In genomic region chr5:168329302-168329701, GRCh38 we compare ENCODE assay signal across 19 cellular contexts. TPM values are rescaled to one million over a fixed set of nuclear protein-coding genes. Genes with fewer than 3 reads are reported as not detected.
A peak's percentile ranks its signal among the peaks of the same experiment; 100 is the strongest.
DNase-seq lines count a peak whose midpoint lies in the region; ATAC-seq and TF ChIP-seq lines count a peak whose summit lies in the region.
"Had no signal": no experiment of that assay in that cellular context is flagged by ENCODE, and none has a peak within 500 bp of the region (broad histone marks: within the 10 kb centered on the region; RNA-seq: fewer than 3 reads in every experiment).

No MANE protein-coding gene starts in this region.

- peak overlapping the region; percentile 44 for H3K4me3 ChIP-seq in LNCaP clone FGC (ENCODE audit: low read depth, low read length)
- peak overlapping the region; percentile 32 for H3K4me3 ChIP-seq in epithelial cell of proximal tubule (ENCODE audit: low read depth, low read length)
- no peak overlapping the region for H3K4me3 ChIP-seq in lung
- H3K4me3 ChIP-seq: tibial artery had no signal

- no peaks in the 10 kb centered on the region for H3K36me3 ChIP-seq in lung (ENCODE audit: control insufficient read depth in 2 of 2, insufficient read depth in 2 of 2, low read length in 2 of 2)
- H3K36me3 ChIP-seq: tibial artery had no signal

- no peaks in the 10 kb centered on the region for H3K27me3 ChIP-seq in lung (ENCODE audit: control insufficient read depth, insufficient read depth)

- peaks cover 0 to 7% of the 10 kb centered on the region in 2 donors for H3K4me1 ChIP-seq in lung (ENCODE audit: control insufficient read depth in 2 of 2, insufficient read depth in 2 of 2, low read length in 2 of 2)
- H3K4me1 ChIP-seq: tibial artery had no signal

- peak overlapping the region; percentile 82 for H3K27ac Mint-ChIP-seq in type B pancreatic cell
- H3K27ac Mint-ChIP-seq: activated naive CD4-positive, alpha-beta T cell treated with anti-CD3 and anti-CD28 coated beads, Interleukin-2, amount 50 U/mL, for 24 hours; activated T-cell treated with anti-CD3 and anti-CD28 coated beads, Interleukin-2, amount 50 U/mL, for 24 hours; HFFc6; IgD-negative memory B cell; memory B cell had no signal

- DNase-seq in LNCaP clone FGC (ENCODE audit: low read depth) (peak; percentile 35), epithelial cell of proximal tubule (ENCODE audit: low read depth) (peak; percentile 59), lung (ENCODE audit: low spot score) (no peak), type B pancreatic cell (ENCODE audit: extremely low spot score, unreplicated experiment) (no peak), NCI-H69 (lab: John Stamatoyannopoulos, UW) (no peak), left cardiac atrium (no peak), GM20000 (ENCODE audit: low spot score) (no peak)
- DNase-seq: activated CD4-positive, alpha-beta T cell treated with anti-CD3 and anti-CD28 coated beads, Interleukin-2, amount 50 U/mL, for 48 hours; activated T-cell treated with anti-CD3 and anti-CD28 coated beads, Interleukin-2, amount 50 U/mL, for 24 hours; C1 segment of cervical spinal cord; effector CD8-positive, alpha-beta T cell; HFFc6; hypothalamus; stimulated activated CD4-positive, alpha-beta T cell treated with anti-CD3 and anti-CD28 coated beads, Interleukin-4, amount 100 ng/mL, for 24 hours; SW 1271 had no signal

- peak; percentile 32 for ATAC-seq in lung (ENCODE audit: insufficient read depth, low FRiP score)
- ATAC-seq in left cardiac atrium: no peak

- intact Hi-C loops in left cardiac atrium (cut with DNase I): no loop called here

- H3K36me3 Mint-ChIP-seq in type B pancreatic cell: peaks cover 8% of the 10 kb centered on the region
- H3K36me3 Mint-ChIP-seq: activated naive CD4-positive, alpha-beta T cell treated with anti-CD3 and anti-CD28 coated beads, Interleukin-2, amount 50 U/mL, for 24 hours; memory B cell had no signal

- peak overlapping the region in 1 of 2 donors; percentile 50 for H3K27ac ChIP-seq in lung (ENCODE audit: low read depth in 1 of 2, low read length in 1 of 2)
- H3K27ac ChIP-seq: tibial artery had no signal

- H3K4me3 Mint-ChIP-seq in type B pancreatic cell: peak overlapping the region; percentile 21
- H3K4me3 Mint-ChIP-seq: activated naive CD4-positive, alpha-beta T cell treated with anti-CD3 and anti-CD28 coated beads, Interleukin-2, amount 50 U/mL, for 24 hours; activated T-cell treated with anti-CD3 and anti-CD28 coated beads, Interleukin-2, amount 50 U/mL, for 24 hours; HFFc6; memory B cell had no signal

- H3K9me3 ChIP-seq in lung (ENCODE audit: control insufficient read depth in 2 of 2, insufficient read depth in 1 of 2, low read length in 1 of 2): no peaks in the 10 kb centered on the region
- H3K9me3 ChIP-seq: tibial artery had no signal

- no peak for TF ChIP-seq CTCF in LNCaP clone FGC (IDR thresholded peaks at IDR 0.05; ENCODE audit: control insufficient read depth, extremely low read depth, insufficient read depth)
- TF ChIP-seq CTCF in epithelial cell of proximal tubule (conservative IDR thresholded peaks at IDR 0.05; ENCODE audit: low read depth, low read length): no peak
- TF ChIP-seq CTCF in lung (IDR thresholded peaks at IDR 0.05; ENCODE audit: control extremely low read depth, extremely low read depth): no peak
- no peak for TF ChIP-seq CTCF in type B pancreatic cell (conservative IDR thresholded peaks at IDR 0.05)
- no peak for TF ChIP-seq CTCF in GM20000 (IDR thresholded peaks at IDR 0.05; ENCODE audit: extremely low read depth, missing control alignments)

- H3K4me1 Mint-ChIP-seq in type B pancreatic cell (ENCODE audit: unreplicated experiment): peaks cover 43% of the 10 kb centered on the region
- H3K4me1 Mint-ChIP-seq: activated naive CD4-positive, alpha-beta T cell treated with anti-CD3 and anti-CD28 coated beads, Interleukin-2, amount 50 U/mL, for 24 hours had no signal

- no peaks in the 10 kb centered on the region for H3K27me3 Mint-ChIP-seq in type B pancreatic cell

- H3K9me3 Mint-ChIP-seq in type B pancreatic cell: peaks cover 4% of the 10 kb centered on the region
- H3K9me3 Mint-ChIP-seq: activated naive CD4-positive, alpha-beta T cell treated with anti-CD3 and anti-CD28 coated beads, Interleukin-2, amount 50 U/mL, for 24 hours; activated T-cell treated with anti-CD3 and anti-CD28 coated beads, Interleukin-2, amount 50 U/mL, for 24 hours; HFFc6; memory B cell had no signal

- 3 to 7% methylated on average over 4 of the region's 4 CpGs for WGBS in lung, 2 donors

RNA-seq across cellular contexts. Expression of gene WWC1, which starts 37.9 kb away (rescaled TPM):
- total RNA-seq in epithelial cell of proximal tubule: 87.2 and 94.5 TPM in 2 replicates
- 10 to 100 TPM; 48.4 to 60.8 TPM for total RNA-seq in lung
- 10 to 100 TPM; 51.6 to 77.0 TPM for polyA plus RNA-seq in lung
- 80.1 and 183 TPM in 2 replicates for total RNA-seq in type B pancreatic cell (ENCODE audit: low replicate concordance)
- total RNA-seq in left cardiac atrium: 1 to 10 TPM; 3.4 to 6.2 TPM

Comparison
In these comparisons a context has a peak if more than half of its experiments do, and no peak if none do; other contexts are left out.
1. DNase-seq: peak in LNCaP clone FGC (single experiment) and epithelial cell of proximal tubule (single experiment); none in lung (single experiment), type B pancreatic cell (single experiment), NCI-H69 (single experiment), left cardiac atrium (single experiment) and GM20000 (single experiment).
2. RNA of gene WWC1, which starts 37.9 kb away (total RNA-seq): 87.2 to 94.5 TPM in epithelial cell of proximal tubule, 80.1 to 183 TPM in type B pancreatic cell and 48.4 to 60.8 TPM in lung; 3.4 to 6.2 TPM in left cardiac atrium; every median in the first group is over 4 times any median in the second.